ENCODE assay signal across 8 cellular contexts in genomic region chr7:65037740-65038678, GRCh38. TPM values are rescaled to one million over a fixed set of nuclear protein-coding genes. Genes with fewer than 3 reads are reported as not detected.
DNase-seq lines count a peak whose midpoint lies in the region; ATAC-seq and TF ChIP-seq lines count a peak whose summit lies in the region.

No MANE protein-coding gene starts in this region.

- H3K4me2 ChIP-seq in DND-41 (ENCODE audit: insufficient read depth, low read length), result peak overlapping the region; percentile 58

- peak in 1 of 4 donors; percentile 51 for TF ChIP-seq POLR2A in esophagus squamous epithelium (IDR thresholded peaks at IDR 0.05)

- H3K27me3 ChIP-seq in DND-41 (ENCODE audit: insufficient read depth, low read length, poor library complexity) (no peaks in the 10 kb centered on the region), esophagus squamous epithelium (no peaks in the 10 kb centered on the region)

- H3K9me3 Mint-ChIP-seq in natural killer cell, result no peaks in the 10 kb centered on the region
- H3K9me3 Mint-ChIP-seq in stimulated activated naive B cell treated with anti-CD40 and anti-IgM and Interleukin-4, amounts not matched to agents 10 μg/mL and 1 μg/mL and 100 μg/mL, for 72 hours, result peaks cover 0 to 1% of the 10 kb centered on the region in 2 donors

- H3K4me1 Mint-ChIP-seq in natural killer cell, result peaks cover 6 to 11% of the 10 kb centered on the region in 2 donors
- H3K4me1 Mint-ChIP-seq in stimulated activated naive B cell treated with anti-CD40 and anti-IgM and Interleukin-4, amounts not matched to agents 10 μg/mL and 1 μg/mL and 100 μg/mL, for 72 hours, result peaks cover 12 to 22% of the 10 kb centered on the region in 2 donors

- peak overlapping the region; percentile 70 for H3K9ac ChIP-seq in DND-41 (ENCODE audit: low read depth, low read length)

- 8 to 20% methylated on average over 5 to 14 of the region's 92 CpGs for WGBS in esophagus squamous epithelium, 2 donors

- H3K4me1 ChIP-seq in DND-41 (ENCODE audit: insufficient read depth, low read length) (peaks cover 20% of the 10 kb centered on the region), esophagus squamous epithelium (peaks cover 0 to 26% (median 11%) of the 10 kb centered on the region in 3 donors)

- TF ChIP-seq CTCF in DND-41 (IDR thresholded peaks at IDR 0.05; ENCODE audit: borderline replicate concordance, extremely low read depth, low read length, poor library complexity, severe bottlenecking) (peak; percentile 36), esophagus squamous epithelium (IDR thresholded peaks at IDR 0.05) (no peak), natural killer cell (IDR thresholded peaks at IDR 0.05) (no peak)

- H3K4me3 ChIP-seq in DND-41 (ENCODE audit: low read depth in 1 of 2, low read length in 2 of 2), result peak overlapping the region; percentile 41 to 89; a peak in 3 of 4 replicates
- H3K4me3 ChIP-seq in esophagus squamous epithelium, result peak overlapping the region; percentile 59 to 85 (median 84)

- in situ Hi-C loops in KBM-7 (cut with MboI; ENCODE audit: low pct_unique_long_range_greater_than_20kb, low sequenced_read_pairs), result no loop called here

- peak overlapping the region; percentile 50 to 62 for H3K27ac Mint-ChIP-seq in natural killer cell
- H3K27ac Mint-ChIP-seq in stimulated activated naive B cell treated with anti-CD40 and anti-IgM and Interleukin-4, amounts not matched to agents 10 μg/mL and 1 μg/mL and 100 μg/mL, for 72 hours, result peak overlapping the region; percentile 93

- H3K36me3 ChIP-seq in DND-41 (ENCODE audit: insufficient read depth, low read length) (no peaks in the 10 kb centered on the region), esophagus squamous epithelium (no peaks in the 10 kb centered on the region)

- ATAC-seq in DND-41 (ENCODE audit: insufficient read depth, low read depth) (peak; percentile 81), GM21737 (IDR thresholded peaks at IDR 0.05; ENCODE audit: unreplicated experiment) (peak; percentile 87), natural killer cell (peak; percentile 87 to 97 (median 90))
- ATAC-seq in stimulated activated naive B cell treated with anti-CD40 and anti-IgM and Interleukin-4, amounts not matched to agents 10 μg/mL and 1 μg/mL and 100 μg/mL, for 72 hours (replicated peaks), result peak; percentile 87 to 90

- H3K27ac ChIP-seq in DND-41 (ENCODE audit: low read length) (peak overlapping the region; percentile 91), esophagus squamous epithelium (peak overlapping the region; percentile 93 to 97 (median 96))

- no peaks in the 10 kb centered on the region for H3K27me3 Mint-ChIP-seq in natural killer cell (ENCODE audit: low read depth in 2 of 2)
- no peaks in the 10 kb centered on the region for H3K27me3 Mint-ChIP-seq in stimulated activated naive B cell treated with anti-CD40 and anti-IgM and Interleukin-4, amounts not matched to agents 10 μg/mL and 1 μg/mL and 100 μg/mL, for 72 hours

- H2AFZ ChIP-seq in DND-41 (ENCODE audit: low read depth, low read length), result peak overlapping the region; percentile 78; the same call in 1 of the 2 replicates

- H3K9me3 ChIP-seq in DND-41 (ENCODE audit: insufficient read depth, low read length, severe bottlenecking) (no peaks in the 10 kb centered on the region), esophagus squamous epithelium (no peaks in the 10 kb centered on the region)

- DNase-seq in DND-41 (peak; percentile 94), KBM-7 (peak; percentile 75), esophagus squamous epithelium (lab: John Stamatoyannopoulos, UW) (peak; percentile 59), natural killer cell (peak; percentile 66)
- DNase-seq in activated T-cell treated with anti-CD3 and anti-CD28 coated beads, Interleukin-2, amount 50 U/mL, for 48 hours, result peak; percentile 95 to 96
- peak; percentile 87 for DNase-seq in stimulated activated naive B cell treated with anti-CD40 and anti-IgM and Interleukin-4, amounts not matched to agents 10 μg/mL and 1 μg/mL and 100 μg/mL, for 72 hours

- H3K36me3 Mint-ChIP-seq in natural killer cell, result no peaks in the 10 kb centered on the region
- H3K36me3 Mint-ChIP-seq in stimulated activated naive B cell treated with anti-CD40 and anti-IgM and Interleukin-4, amounts not matched to agents 10 μg/mL and 1 μg/mL and 100 μg/mL, for 72 hours, result no peaks in the 10 kb centered on the region

- no peaks in the 10 kb centered on the region; the same call in 1 of the 2 replicates for H4K20me1 ChIP-seq in DND-41 (ENCODE audit: insufficient read depth, low read length)

- H3K4me3 Mint-ChIP-seq in natural killer cell, result peak overlapping the region; percentile 85
- peak overlapping the region; percentile 84 to 90 for H3K4me3 Mint-ChIP-seq in stimulated activated naive B cell treated with anti-CD40 and anti-IgM and Interleukin-4, amounts not matched to agents 10 μg/mL and 1 μg/mL and 100 μg/mL, for 72 hours

- intact Hi-C loops in esophagus squamous epithelium (cut with DNase I) (no loop called here), natural killer cell (cut with micrococcal nuclease) (loop anchor here (5.0 kb wide), 1 partner anchor 44 kb away; no protein-coding TSS in a partner anchor)

- H3K79me2 ChIP-seq in DND-41 (ENCODE audit: insufficient read depth, low read length), result peaks cover 36% of the 10 kb centered on the region

TF ChIP-seq in PFSK-1, 5 proteins besides CTCF, POLR2A, EP300 and RAD21:
- TF ChIP-seq POLR2AphosphoS5 (IDR thresholded peaks at IDR 0.05; ENCODE audit: low read depth, low read length) (peak; percentile 27; the same call in 1 of the 2 replicates), SIN3A (IDR thresholded peaks at IDR 0.05; ENCODE audit: borderline replicate concordance, insufficient read depth, low read length) (no peak), TAF1 (IDR thresholded peaks at IDR 0.05; ENCODE audit: borderline replicate concordance, insufficient read depth, low read length) (0 out of 2 replicates have a peak, but pooled peaks have one; percentile 49)

RNA-seq across cellular contexts. Expression of gene ERV3-1, which starts 31.5 kb away (rescaled TPM):
- polyA plus RNA-seq in PFSK-1 (2012; ENCODE audit: insufficient read length, low read depth), result 10.9 TPM
- total RNA-seq in esophagus squamous epithelium (10 to 100 TPM; 15.4 to 30.9 (median 18.6) TPM), natural killer cell (10 to 100 TPM; 26.3 to 35.1 (median 34.2) TPM)

RNA-seq across cellular contexts. Expression of gene ZNF117, which starts 47.2 kb away (rescaled TPM):
- 3.0 TPM for polyA plus RNA-seq in PFSK-1 (2012; ENCODE audit: insufficient read length, low read depth)
- total RNA-seq in esophagus squamous epithelium, result 10 to 100 TPM in 2 of 4 donors, 1 to 10 TPM in 2; 3.7 to 17.3 (median 10.9) TPM
- total RNA-seq in natural killer cell, result 10 to 100 TPM in 1 of 3 donors, 1 to 10 TPM in 2; 5.2 to 12.7 (median 6.6) TPM

Comparison
In these comparisons a context has a peak if more than half of its experiments do, and no peak if none do; other contexts are left out.
1. Peak in every context shown above with its lines: DNase-seq, ATAC-seq, H3K4me3 ChIP-seq and H3K27ac ChIP-seq.